In genomic region chr2:150357770-150358467, GRCh38 we compare ENCODE assay signal across 13 cellular contexts.
DNase-seq lines count a peak whose midpoint lies in the region; ATAC-seq and TF ChIP-seq lines count a peak whose summit lies in the region.
"Had no signal": no experiment of that assay in that cellular context is flagged by ENCODE, and none has a peak within 500 bp of the region (broad histone marks: within the 10 kb centered on the region; RNA-seq: fewer than 3 reads in every experiment).

No MANE protein-coding gene starts in this region.

- no peaks in the 10 kb centered on the region for H4K20me1 ChIP-seq in mammary epithelial cell (ENCODE audit: insufficient read depth, low read length)

- H3K4me2 ChIP-seq in mammary epithelial cell (ENCODE audit: insufficient read depth, low read depth, low read length), result no peak overlapping the region

- no peaks in the 10 kb centered on the region for H3K79me2 ChIP-seq in mammary epithelial cell (ENCODE audit: insufficient read depth, low read length)

- no peaks in the 10 kb centered on the region for H3K4me1 ChIP-seq in mammary epithelial cell (ENCODE audit: insufficient read depth, low read length)
- H3K4me1 ChIP-seq: upper lobe of left lung had no signal

- peak; percentile 42 for DNase-seq in GM12864 (ENCODE audit: low read depth)
- DNase-seq in mammary epithelial cell, result peak; percentile 62
- DNase-seq in SKM-1 (lab: John Stamatoyannopoulos, UW; ENCODE audit: unreplicated experiment), result no peak
- no peak for DNase-seq in pons (ENCODE audit: low spot score)
- DNase-seq in activated naive CD4-positive, alpha-beta T cell treated with anti-CD3 and anti-CD28 coated beads, Interleukin-2, amount 50 U/mL, for 16 hours, result no peak
- no peak for DNase-seq in chondrocyte (ENCODE audit: low spot score)
- DNase-seq: activated naive CD4-positive, alpha-beta T cell treated with anti-CD3 and anti-CD28 coated beads for 36 hours; effector CD4-positive, alpha-beta T cell; immature natural killer cell; OCI-M1; upper lobe of left lung had no signal

- H2AFZ ChIP-seq in mammary epithelial cell (ENCODE audit: low read depth, low read length), result no peak overlapping the region

- WGBS in mammary epithelial cell (ENCODE audit: low coverage, missing lambda C conversion rate), result 86% methylated on average over 2 of the region's 2 CpGs

- H3K4me3 Mint-ChIP-seq in chondrocyte (ENCODE audit: unreplicated experiment), result no peak overlapping the region
- H3K4me3 Mint-ChIP-seq: activated naive CD4-positive, alpha-beta T cell treated with anti-CD3 and anti-CD28 coated beads for 36 hours; immature natural killer cell had no signal

- no peaks in the 10 kb centered on the region for H3K27me3 Mint-ChIP-seq in chondrocyte (ENCODE audit: low read depth)

- TF ChIP-seq CTCF in GM12864 (IDR thresholded peaks at IDR 0.05; ENCODE audit: low read depth, low read length, missing control alignments), result no peak
- no peak for TF ChIP-seq CTCF in mammary epithelial cell (conservative IDR thresholded peaks at IDR 0.05 in 1 of 2, IDR thresholded peaks at IDR 0.05 in 1 of 2; ENCODE audit: extremely low read depth in 1 of 2, insufficient read depth in 1 of 2, low read depth in 1 of 2, low read length in 2 of 2)
- TF ChIP-seq CTCF in chondrocyte (IDR thresholded peaks at IDR 0.05), result no peak

- H3K9me3 ChIP-seq in mammary epithelial cell (replicated peaks; ENCODE audit: insufficient read depth, low read length), result no peaks in the 10 kb centered on the region
- H3K9me3 ChIP-seq: upper lobe of left lung had no signal

- intact Hi-C loops in mammary epithelial cell (cut with micrococcal nuclease), result no loop called here

- H3K9ac ChIP-seq in mammary epithelial cell (ENCODE audit: insufficient read depth, low read length), result no peak overlapping the region

- H3K4me1 Mint-ChIP-seq in chondrocyte (ENCODE audit: low read depth), result no peaks in the 10 kb centered on the region
- H3K4me1 Mint-ChIP-seq: immature natural killer cell had no signal

- H3K4me3 ChIP-seq in GM12864 (ENCODE audit: low read depth, low read length) (no peak overlapping the region), mammary epithelial cell (replicated peaks in 1 of 3; ENCODE audit: insufficient read depth in 1 of 3, low read depth in 2 of 3, low read length in 3 of 3) (no peak overlapping the region)
- H3K4me3 ChIP-seq: upper lobe of left lung had no signal

- H3K27ac ChIP-seq in mammary epithelial cell (ENCODE audit: insufficient read depth, low read depth, low read length), result no peak overlapping the region
- H3K27ac ChIP-seq: upper lobe of left lung had no signal

- ATAC-seq in GM21447 (IDR thresholded peaks at IDR 0.05; ENCODE audit: unreplicated experiment) (peak; percentile 54), HG03135 (IDR thresholded peaks at IDR 0.05; ENCODE audit: unreplicated experiment) (peak; percentile 73)

- CTCF ChIA-PET in mammary epithelial cell (lab: Charles Lee; ENCODE audit: low non-redundant PET), result no interaction called here

- H3K36me3 ChIP-seq in mammary epithelial cell (ENCODE audit: insufficient read depth, low read length), result no peaks in the 10 kb centered on the region
- H3K36me3 ChIP-seq: upper lobe of left lung had no signal

- H3K9me3 Mint-ChIP-seq in chondrocyte (ENCODE audit: low read depth), result no peaks in the 10 kb centered on the region

- in situ Hi-C loops in mammary epithelial cell (cut with MboI; ENCODE audit: low sequenced_read_pairs in 2 of 2), result no loop called here

- H3K36me3 Mint-ChIP-seq in chondrocyte (ENCODE audit: low read depth), result no peaks in the 10 kb centered on the region
- H3K36me3 Mint-ChIP-seq: immature natural killer cell had no signal

- H3K27ac Mint-ChIP-seq in chondrocyte (ENCODE audit: unreplicated experiment), result no peak overlapping the region
- H3K27ac Mint-ChIP-seq: activated naive CD4-positive, alpha-beta T cell treated with anti-CD3 and anti-CD28 coated beads for 36 hours; immature natural killer cell had no signal

- BruUV-seq in mammary epithelial cell (replicated peaks; lab: Mats Ljungman, UMichigan), result no TSS peak

- H3K27me3 ChIP-seq in mammary epithelial cell (ENCODE audit: insufficient read depth, low read length), result no peaks in the 10 kb centered on the region
- H3K27me3 ChIP-seq: upper lobe of left lung had no signal

- dilution Hi-C loops in mammary epithelial cell (cut with HindIII; ENCODE audit: low sequenced_read_pairs), result no loop called here

Comparison
In these comparisons a context has a peak if more than half of its experiments do, and no peak if none do; other contexts are left out.
1. DNase-seq: peak in GM12864 (single experiment) and mammary epithelial cell (single experiment); none in SKM-1 (single experiment), pons (single experiment), activated naive CD4-positive, alpha-beta T cell treated with anti-CD3 and anti-CD28 coated beads, Interleukin-2, amount 50 U/mL, for 16 hours (single experiment) and chondrocyte (single experiment).